5 cellular contexts compared by ENCODE assay signal in the genomic region with DNA sequence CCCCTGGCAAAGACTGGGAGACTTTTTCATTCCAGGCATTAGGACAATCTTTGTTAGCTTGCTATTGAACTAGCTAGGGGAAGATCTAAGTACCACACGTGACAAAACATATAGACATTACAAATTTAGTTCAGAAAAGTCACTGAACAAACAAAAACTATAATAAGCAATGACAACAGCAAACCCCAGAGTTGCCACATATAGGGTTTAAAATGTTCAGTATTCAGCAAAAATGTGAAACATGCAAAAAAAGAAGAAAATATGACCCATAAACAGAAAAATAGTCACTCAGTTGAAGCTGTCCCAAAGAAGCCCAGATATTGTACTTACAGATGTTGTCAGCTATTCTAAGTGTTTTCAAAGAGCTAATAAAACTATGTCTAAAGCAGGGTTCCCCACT.
"Had no signal": no experiment of that assay in that cellular context is flagged by ENCODE, and none has a peak within 500 bp of the region (broad histone marks: within the 10 kb centered on the region; RNA-seq: fewer than 3 reads in every experiment).

No MANE protein-coding gene starts in this region.

- H3K27ac Mint-ChIP-seq: GM23338, H9 had no signal

- DNase-seq: H9, HCEC 1CT, IMR-90 had no signal

- H2AFZ ChIP-seq: GM23338 had no signal

- H3K9me3 Mint-ChIP-seq: GM23338, H9 had no signal

- H3K4me2 ChIP-seq: GM23338 had no signal

- H3K4me1 Mint-ChIP-seq: GM23338, H9 had no signal

- H3K4me3 ChIP-seq: GM23338, K562 had no signal

- H3K4me3 Mint-ChIP-seq: GM23338, H9 had no signal
